In genomic region chr6:117018771-117019170, GRCh38 we compare ENCODE assay signal across 25 cellular contexts.
"Had no signal": no experiment of that assay in that cellular context is flagged by ENCODE, and none has a peak within 500 bp of the region (broad histone marks: within the 10 kb centered on the region; RNA-seq: fewer than 3 reads in every experiment).

No MANE protein-coding gene starts in this region.

- DNase-seq: activated CD4-positive, alpha-beta memory T cell treated with anti-CD3 and anti-CD28 coated beads for 36 hours; activated CD4-positive, alpha-beta T cell treated with anti-CD3 and anti-CD28 coated beads, Interleukin-2, amount 10 ng/mL, durations not matched to agents 24 days and 14 days; activated CD4-positive, CD25-positive, alpha-beta regulatory T cell treated with anti-CD3 and anti-CD28 coated beads, Interleukin-2, amount 50 U/mL, for 72 hours; activated CD8-positive, alpha-beta memory T cell treated with anti-CD3 and anti-CD28 coated beads, Interleukin-2, amount 50 U/mL, for 48 hours; activated gamma-delta T cell treated with Interleukin-2 at 50 U/mL for 16 hours; activated naive CD4-positive, alpha-beta T cell treated with anti-CD3 and anti-CD28 coated beads, Interleukin-2, amount 50 U/mL, for 16 hours; activated T-cell treated with anti-CD3 and anti-CD28 coated beads, Interleukin-2, amount 50 U/mL, for 4 hours; amygdala; left cardiac atrium; left ventricle myocardium superior; mucosa of descending colon; right lobe of liver; stimulated activated CD4-positive, alpha-beta T cell treated with anti-CD3 and anti-CD28 coated beads, Interleukin-4, amount 100 ng/mL, for 1 hour; T-helper 17 cell; trophoblast cell had no signal

- FAIRE-seq: bronchial epithelial cell, keratinocyte, urothelium cell line had no signal

- ATAC-seq: activated T-cell treated with anti-CD3 and anti-CD28 coated beads, Interleukin-2, amount 50 U/mL, for 4 hours; activated T-helper 17 cell treated with anti-CD3 and anti-CD28 coated beads, Interleukin-2, amount 50 U/mL, for 72 hours; gastroesophageal sphincter; left cardiac atrium; left ventricle myocardium superior; mucosa of descending colon; natural killer cell treated with Interleukin-12 subunit alpha and Interleukin-12 subunit beta and Interleukin-15 and Interleukin-18, amount 100 ng/mL, for 72 hours; right lobe of liver; stimulated activated effector memory CD8-positive, alpha-beta T cell treated with anti-CD3 and anti-CD28 coated beads, Interleukin-12 subunit alpha, Interleukin-12 subunit beta, amount 100 ng/mL, for 72 hours; T-helper 17 cell had no signal

- H3K4me3 ChIP-seq: esophagus muscularis mucosa, gastroesophageal sphincter, hepatocyte, mucosa of descending colon, right lobe of liver, thoracic aorta had no signal
